In genomic region chrX:24465524-24465850, GRCh38 we compare ENCODE assay signal across 8 cellular contexts. TPM values are rescaled to one million over a fixed set of nuclear protein-coding genes. Genes with fewer than 3 reads are reported as not detected.
DNase-seq lines count a peak whose midpoint lies in the region; ATAC-seq and TF ChIP-seq lines count a peak whose summit lies in the region.

No MANE protein-coding gene starts in this region.

- H3F3A ChIP-seq in SK-N-SH (replicated peaks; ENCODE audit: insufficient read depth): no peaks in the 10 kb centered on the region

- no peaks in the 10 kb centered on the region for H3K9me2 ChIP-seq in SK-N-SH

- H3K4me2 ChIP-seq in SK-N-SH: peak overlapping the region; percentile 81

- no peaks in the 10 kb centered on the region for H3K9me3 ChIP-seq in CD4-positive, CD25-positive, alpha-beta regulatory T cell (ENCODE audit: control insufficient read depth in 2 of 2, low read length in 2 of 2)
- H3K9me3 ChIP-seq in SK-N-SH: no peaks in the 10 kb centered on the region

- peak overlapping the region; percentile 48 to 89 (median 75) for H3K27ac Mint-ChIP-seq in CD4-positive, CD25-positive, alpha-beta regulatory T cell
- no peak overlapping the region for H3K27ac Mint-ChIP-seq in progenitor cell of endocrine pancreas

- H3K27ac ChIP-seq in CD4-positive, CD25-positive, alpha-beta regulatory T cell (ENCODE audit: insufficient read depth, low read length, poor library complexity, severe bottlenecking): peak overlapping the region; percentile 86
- peak overlapping the region in 1 of 2 experiments; percentile 50; a peak in 1 of 4 replicates for H3K27ac ChIP-seq in SK-N-SH (ENCODE audit: low read depth in 2 of 2, low read length in 1 of 2)

- POLR2A ChIA-PET in SK-N-SH (lab: Yijun Ruan, JAX): interaction anchor here (0.7 kb wide), 1 partner anchor 429 kb away, joined by 4 read pairs; no protein-coding TSS in a partner anchor

- H3K36me3 Mint-ChIP-seq in CD4-positive, CD25-positive, alpha-beta regulatory T cell: no peaks in the 10 kb centered on the region
- H3K36me3 Mint-ChIP-seq in progenitor cell of endocrine pancreas (ENCODE audit: insufficient read depth): no peaks in the 10 kb centered on the region

- no peak for ATAC-seq in CD4-positive, CD25-positive, alpha-beta regulatory T cell (ENCODE audit: low read depth in 2 of 2)
- ATAC-seq in HG02571 (IDR thresholded peaks at IDR 0.05; ENCODE audit: unreplicated experiment): peak; percentile 23
- ATAC-seq in GM18858 (IDR thresholded peaks at IDR 0.05; ENCODE audit: unreplicated experiment): no peak

- no peak for TF ChIP-seq EP300 in SK-N-SH (IDR thresholded peaks at IDR 0.05; ENCODE audit: borderline replicate concordance in 1 of 2, low read depth in 1 of 2, low read length in 1 of 2)

- CTCF ChIA-PET in SK-N-SH (lab: Yijun Ruan, JAX): no interaction called here

- no peaks in the 10 kb centered on the region for H3K9me3 Mint-ChIP-seq in CD4-positive, CD25-positive, alpha-beta regulatory T cell
- H3K9me3 Mint-ChIP-seq in progenitor cell of endocrine pancreas (ENCODE audit: low read depth): no peaks in the 10 kb centered on the region

- WGBS in SK-N-SH (ENCODE audit: low lambda C conversion rate): 29% methylated on average over 19 of the region's 27 CpGs

- no peaks in the 10 kb centered on the region for H3K27me3 ChIP-seq in CD4-positive, CD25-positive, alpha-beta regulatory T cell (ENCODE audit: control insufficient read depth, insufficient read depth, low read length)
- H3K27me3 ChIP-seq in SK-N-SH (ENCODE audit: insufficient read depth): no peaks in the 10 kb centered on the region; the same call in 1 of the 2 replicates

- H4K20me1 ChIP-seq in SK-N-SH (ENCODE audit: insufficient read depth): no peaks in the 10 kb centered on the region

- TF ChIP-seq RAD21 in SK-N-SH (IDR thresholded peaks at IDR 0.05; ENCODE audit: low read length): no peak

- peak overlapping the region; percentile 82 for H2AFZ ChIP-seq in SK-N-SH (ENCODE audit: low read depth)

- no peaks in the 10 kb centered on the region for H3K27me3 Mint-ChIP-seq in CD4-positive, CD25-positive, alpha-beta regulatory T cell
- no peaks in the 10 kb centered on the region for H3K27me3 Mint-ChIP-seq in progenitor cell of endocrine pancreas

- H3K4me1 ChIP-seq in CD4-positive, CD25-positive, alpha-beta regulatory T cell (ENCODE audit: control insufficient read depth, insufficient read depth, low read length, poor library complexity, severe bottlenecking): peaks cover 23% of the 10 kb centered on the region
- peaks cover 0 to 5% of the 10 kb centered on the region in 2 experiments; a peak in 2 of 4 replicates for H3K4me1 ChIP-seq in SK-N-SH (ENCODE audit: control insufficient read depth in 1 of 2, insufficient read depth in 2 of 2, low read depth in 1 of 2, low read length in 1 of 2)

- H3K4me3 Mint-ChIP-seq in CD4-positive, CD25-positive, alpha-beta regulatory T cell: peak overlapping the region; percentile 80 to 88 (median 84)
- H3K4me3 Mint-ChIP-seq in progenitor cell of endocrine pancreas (ENCODE audit: low read depth): peak overlapping the region; percentile 77

- H3K79me2 ChIP-seq in SK-N-SH (ENCODE audit: insufficient read depth): no peaks in the 10 kb centered on the region

- no peaks in the 10 kb centered on the region for H3K36me3 ChIP-seq in CD4-positive, CD25-positive, alpha-beta regulatory T cell (ENCODE audit: control insufficient read depth, insufficient read depth, low read length)
- H3K36me3 ChIP-seq in SK-N-SH (replicated peaks in 1 of 2; ENCODE audit: control insufficient read depth in 1 of 2, insufficient read depth in 2 of 2, low read length in 1 of 2): no peaks in the 10 kb centered on the region

- H3K9ac ChIP-seq in SK-N-SH: peak overlapping the region; percentile 69

- no peak for TF ChIP-seq CTCF in SK-N-SH (IDR thresholded peaks at IDR 0.05)
- no peak for TF ChIP-seq CTCF in epithelial cell of proximal tubule (conservative IDR thresholded peaks at IDR 0.05; ENCODE audit: low read depth, low read length)
- TF ChIP-seq CTCF in progenitor cell of endocrine pancreas (IDR thresholded peaks at IDR 0.05; ENCODE audit: unreplicated experiment): no peak

- peaks cover 0 to 44% (median 20%) of the 10 kb centered on the region in 4 donors for H3K4me1 Mint-ChIP-seq in CD4-positive, CD25-positive, alpha-beta regulatory T cell
- H3K4me1 Mint-ChIP-seq in progenitor cell of endocrine pancreas (ENCODE audit: low read depth): peaks cover 15% of the 10 kb centered on the region

- peak; percentile 17 to 25 (median 18) for DNase-seq in CD4-positive, CD25-positive, alpha-beta regulatory T cell
- DNase-seq in SK-N-SH: no peak
- DNase-seq in epithelial cell of proximal tubule (ENCODE audit: low read depth): no peak
- DNase-seq in progenitor cell of endocrine pancreas (ENCODE audit: low spot score, unreplicated experiment): no peak
- DNase-seq in SKM-1 (lab: John Stamatoyannopoulos, UW; ENCODE audit: unreplicated experiment): no peak
- DNase-seq in NCI-H2227 treated with DMSO at 0.1 percent for 48 hours (lab: John Stamatoyannopoulos, UW): no peak

- H3K4me3 ChIP-seq in CD4-positive, CD25-positive, alpha-beta regulatory T cell (ENCODE audit: low read depth, low read length): peak overlapping the region; percentile 81
- H3K4me3 ChIP-seq in SK-N-SH (ENCODE audit: low read depth in 2 of 2, low read length in 1 of 2) (peak overlapping the region; percentile 62 to 71), epithelial cell of proximal tubule (ENCODE audit: low read depth, low read length) (peak overlapping the region; percentile 71)

TF ChIP-seq in SK-N-SH, 30 proteins besides CTCF, POLR2A, EP300 and RAD21 (continues in another document):
- TF ChIP-seq NRF1 (IDR thresholded peaks at IDR 0.05; ENCODE audit: low read depth, low read length): no peak
- no peak for TF ChIP-seq REST (IDR thresholded peaks at IDR 0.05; ENCODE audit: low read depth, low read length)
- no peak for TF ChIP-seq RXRA (IDR thresholded peaks at IDR 0.05; ENCODE audit: borderline replicate concordance, low read depth)
- no peak for TF ChIP-seq USF2 (IDR thresholded peaks at IDR 0.05; ENCODE audit: borderline replicate concordance, low read depth, low read length)
- TF ChIP-seq ELF1 (IDR thresholded peaks at IDR 0.05): no peak
- no peak for TF ChIP-seq PBX3 (IDR thresholded peaks at IDR 0.05)
- no peak for TF ChIP-seq EZH2phosphoT487 (IDR thresholded peaks at IDR 0.05; ENCODE audit: borderline replicate concordance, low read depth)
- no peak for TF ChIP-seq MAX (IDR thresholded peaks at IDR 0.05; ENCODE audit: low read depth)

RNA-seq across cellular contexts. Expression of gene PDK3, which starts 0.4 kb away (rescaled TPM):
- 11.3 TPM for total RNA-seq in CD4-positive, CD25-positive, alpha-beta regulatory T cell
- 10 to 100 TPM; 29.7 to 33.9 (median 33.4) TPM for polyA plus RNA-seq in CD4-positive, CD25-positive, alpha-beta regulatory T cell
- polyA plus RNA-seq in SK-N-SH (2012; rRNA removed): 2.5 and 3.1 TPM in 2 replicates
- polyA plus RNA-seq in SK-N-SH (2012; cell fraction: cytosol; rRNA removed): 3.1 and 3.2 TPM in 2 replicates
- polyA plus RNA-seq in SK-N-SH (2012; cell fraction: nucleus; rRNA removed): 0.85 and 1.6 TPM in 2 replicates
- total RNA-seq in epithelial cell of proximal tubule (6.7 and 13.6 TPM in 2 replicates), progenitor cell of endocrine pancreas (43.7 and 45.4 TPM in 2 replicates)

Comparison
In these comparisons a context has a peak if more than half of its experiments do, and no peak if none do; other contexts are left out.
1. DNase-seq: peak in CD4-positive, CD25-positive, alpha-beta regulatory T cell (3 of 3); none in SK-N-SH (single experiment), epithelial cell of proximal tubule (single experiment), progenitor cell of endocrine pancreas (single experiment), SKM-1 (single experiment) and NCI-H2227 treated with DMSO at 0.1 percent for 48 hours (single experiment).
2. Peak in every context shown above with its lines, with median percentiles within 50 percentile points of each other: H3K4me3 ChIP-seq.